Comparison of ENCODE assay signal across 8 cellular contexts in the genomic region with DNA sequence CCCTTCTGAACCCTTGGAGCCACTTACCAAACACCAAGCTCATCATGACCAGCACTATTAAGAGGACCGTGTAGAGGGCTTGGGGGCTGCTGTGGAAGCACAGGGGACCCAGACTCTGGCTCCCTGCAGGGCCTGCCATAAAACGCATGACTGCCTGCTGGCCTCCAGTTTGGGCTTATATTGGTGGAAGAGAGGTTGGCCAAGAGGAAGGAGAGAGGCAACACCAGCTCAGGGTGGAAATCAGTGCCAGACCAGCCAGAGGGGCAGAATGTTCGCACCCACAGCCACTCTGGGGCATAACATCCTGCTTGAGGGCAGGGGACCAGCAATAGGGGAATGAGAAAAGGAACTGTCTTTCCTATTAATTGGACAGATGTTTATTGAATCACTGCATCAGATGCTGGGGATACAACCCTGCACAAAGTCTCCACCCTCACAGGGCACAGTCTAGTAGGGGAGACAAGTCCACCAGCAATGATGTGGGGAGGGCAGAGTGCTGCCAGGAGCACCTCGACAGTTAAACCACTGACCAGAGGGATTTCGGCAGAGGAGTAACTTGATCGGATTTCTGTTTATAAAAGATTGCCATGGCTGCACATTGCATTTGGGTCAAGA. TPM values are rescaled to one million over a fixed set of nuclear protein-coding genes. Genes with fewer than 3 reads are reported as not detected.
DNase-seq lines count a peak whose midpoint lies in the region; ATAC-seq, FAIRE-seq and TF ChIP-seq lines count a peak whose summit lies in the region.

No MANE protein-coding gene starts in this region.

- peak overlapping the region; percentile 96 for H3K27ac Mint-ChIP-seq in T-helper 17 cell

- TF ChIP-seq EP300 in sigmoid colon (IDR thresholded peaks at IDR 0.05), result no peak

- peak overlapping the region; percentile 93 for H3K4me3 Mint-ChIP-seq in T-helper 17 cell

- H3K4me1 Mint-ChIP-seq in T-helper 17 cell, result peaks cover 31% of the 10 kb centered on the region

- H3K4me1 ChIP-seq in esophagus squamous epithelium, result peaks cover 4 to 36% (median 16%) of the 10 kb centered on the region in 3 donors
- peaks cover 0 to 21% (median 13%) of the 10 kb centered on the region in 4 donors for H3K4me1 ChIP-seq in sigmoid colon
- peaks cover 14% of the 10 kb centered on the region for H3K4me1 ChIP-seq in mucosa of descending colon (ENCODE audit: low read depth)

- TF ChIP-seq POLR2A in esophagus squamous epithelium (IDR thresholded peaks at IDR 0.05) (no peak), sigmoid colon (IDR thresholded peaks at IDR 0.05) (no peak), GM12892 (IDR thresholded peaks at IDR 0.05; ENCODE audit: low read depth, low read length) (no peak)

- peak; percentile 14 for ATAC-seq in GM19395 (IDR thresholded peaks at IDR 0.05; ENCODE audit: unreplicated experiment)
- ATAC-seq in T-helper 17 cell, result peak; percentile 19
- no peak for ATAC-seq in HG03135 (IDR thresholded peaks at IDR 0.05; ENCODE audit: unreplicated experiment)
- no peak for ATAC-seq in mucosa of descending colon

- H3K36me3 ChIP-seq in esophagus squamous epithelium (peaks cover 0 to 15% (median 0%) of the 10 kb centered on the region in 3 donors), sigmoid colon (peaks cover 0 to 3% (median 0%) of the 10 kb centered on the region in 4 donors), mucosa of descending colon (ENCODE audit: low read depth) (no peaks in the 10 kb centered on the region)

- FAIRE-seq in GM12892 (lab: Jason Lieb, UNC), result no peak

- WGBS in esophagus squamous epithelium, 2 donors, result 15 to 16% methylated on average over 4 of the region's 6 CpGs
- 35 to 38% methylated on average over 6 of the region's 6 CpGs for WGBS in sigmoid colon, 2 donors

- no peaks in the 10 kb centered on the region for H3K9me3 ChIP-seq in T-helper 17 cell (ENCODE audit: control insufficient read depth, low read length, poor library complexity, severe bottlenecking)
- H3K9me3 ChIP-seq in esophagus squamous epithelium, result no peaks in the 10 kb centered on the region
- H3K9me3 ChIP-seq in sigmoid colon, result no peaks in the 10 kb centered on the region
- H3K9me3 ChIP-seq in mucosa of descending colon, result no peaks in the 10 kb centered on the region

- intact Hi-C loops in esophagus squamous epithelium (cut with DNase I) (loop anchor here (10.0 kb wide), 1 partner anchor 154 kb away; no protein-coding TSS in a partner anchor), sigmoid colon (cut with DNase I) (loop anchor here (1.0 to 5.0 kb wide), 5 partner anchors 47 to 272 kb away; partner anchors contain the start of gene DDAH2), mucosa of descending colon (cut with DNase I, micrococcal nuclease) (loop anchor here in 1 of 2 donors (10.0 kb wide), 1 partner anchor 184 kb away; the partner anchor contains the start of gene NEU1)

- no peaks in the 10 kb centered on the region for H3K36me3 Mint-ChIP-seq in T-helper 17 cell (ENCODE audit: low read depth)

- no peak for DNase-seq in T-helper 17 cell
- DNase-seq in esophagus squamous epithelium (lab: John Stamatoyannopoulos, UW), result no peak
- no peak for DNase-seq in sigmoid colon
- no peak for DNase-seq in mucosa of descending colon
- no peak for DNase-seq in GM12892 (ENCODE audit: insufficient read length)
- no peak for DNase-seq in activated CD4-positive, alpha-beta T cell treated with anti-CD3 and anti-CD28 coated beads for 1 hour

- H3K27me3 ChIP-seq in esophagus squamous epithelium, result no peaks in the 10 kb centered on the region
- H3K27me3 ChIP-seq in sigmoid colon, result no peaks in the 10 kb centered on the region

- H3K4me3 ChIP-seq in esophagus squamous epithelium, result peak overlapping the region in 3 of 4 donors; percentile 59 to 69 (median 64)
- H3K4me3 ChIP-seq in sigmoid colon, result peak overlapping the region in 2 of 4 donors; percentile 57 to 63
- no peak overlapping the region for H3K4me3 ChIP-seq in mucosa of descending colon

- H3K27me3 Mint-ChIP-seq in T-helper 17 cell, result no peaks in the 10 kb centered on the region

- TF ChIP-seq CTCF in esophagus squamous epithelium (IDR thresholded peaks at IDR 0.05) (no peak), sigmoid colon (IDR thresholded peaks at IDR 0.05) (no peak), mucosa of descending colon (IDR thresholded peaks at IDR 0.05) (no peak)

- H3K27ac ChIP-seq in esophagus squamous epithelium (peak overlapping the region in 2 of 4 donors; percentile 84 to 85), sigmoid colon (peak overlapping the region; percentile 25 to 83 (median 61))

RNA-seq across cellular contexts. Expression of gene LY6G5C, which starts 0.5 kb away (rescaled TPM):
- total RNA-seq in T-helper 17 cell (1 to 10 TPM; 3.8 to 4.6 TPM), esophagus squamous epithelium (under 1 TPM in 2 of 4 donors, not detected in 2; 0.57 to 0.83 TPM), sigmoid colon (1 to 10 TPM in 1 of 4 donors, under 1 TPM in 2, not detected in 1; 0.68 to 1.1 (median 0.99) TPM), mucosa of descending colon (1 to 10 TPM; 1.7 to 4.2 (median 2.1) TPM)
- polyA plus RNA-seq in sigmoid colon, result 1 to 10 TPM; 1.8 to 3.2 (median 2.7) TPM
- polyA plus RNA-seq in GM12892 (2012; ENCODE audit: missing spikeins), result 1.3 TPM

RNA-seq across cellular contexts. Expression of gene LY6G5B, which starts 10.6 kb away (rescaled TPM):
- total RNA-seq in T-helper 17 cell (10 to 100 TPM; 27.6 to 32.7 TPM), esophagus squamous epithelium (1 to 10 TPM in 3 of 4 donors, under 1 TPM in 1; 0.70 to 9.5 (median 4.5) TPM), sigmoid colon (1 to 10 TPM; 2.8 to 10.0 (median 6.5) TPM), mucosa of descending colon (10 to 100 TPM; 13.1 to 17.2 (median 15.5) TPM)
- polyA plus RNA-seq in sigmoid colon, result 1 to 10 TPM in 1 of 3 donors, under 1 TPM in 1, not detected in 1; 0.60 to 9.1 TPM
- polyA plus RNA-seq in GM12892 (2012; ENCODE audit: missing spikeins), result 14.6 TPM

RNA-seq across cellular contexts. Expression of gene CSNK2B, which starts 14.5 kb away (rescaled TPM):
- total RNA-seq in T-helper 17 cell (100 to 1,000 TPM; 104 to 107 TPM), esophagus squamous epithelium (100 to 1,000 TPM; 155 to 204 (median 186) TPM), sigmoid colon (100 to 1,000 TPM; 188 to 227 (median 209) TPM), mucosa of descending colon (100 to 1,000 TPM; 125 to 147 (median 134) TPM)
- 100 to 1,000 TPM; 198 to 232 (median 206) TPM for polyA plus RNA-seq in sigmoid colon
- 201 TPM for polyA plus RNA-seq in GM12892 (2012; ENCODE audit: missing spikeins)

RNA-seq across cellular contexts. Expression of gene GPANK1, which starts 15.5 kb away (rescaled TPM):
- total RNA-seq in T-helper 17 cell (10 to 100 TPM in 1 of 2 donors, 1 to 10 TPM in 1; 9.2 to 11.9 TPM), esophagus squamous epithelium (10 to 100 TPM in 2 of 4 donors, 1 to 10 TPM in 2; 6.9 to 16.0 (median 10.9) TPM), sigmoid colon (10 to 100 TPM; 17.2 to 29.6 (median 26.4) TPM), mucosa of descending colon (10 to 100 TPM; 13.4 to 17.7 (median 17.4) TPM)
- polyA plus RNA-seq in sigmoid colon, result 10 to 100 TPM; 15.3 to 22.8 (median 18.3) TPM
- 16.4 TPM for polyA plus RNA-seq in GM12892 (2012; ENCODE audit: missing spikeins)

RNA-seq across cellular contexts. Expression of gene C6orf47, which starts 19.8 kb away (rescaled TPM):
- total RNA-seq in T-helper 17 cell, result 10 to 100 TPM; 13.3 to 16.9 TPM
- 10 to 100 TPM; 28.8 to 34.4 (median 31.7) TPM for total RNA-seq in esophagus squamous epithelium
- 10 to 100 TPM; 25.0 to 31.3 (median 26.7) TPM for total RNA-seq in sigmoid colon
- 10 to 100 TPM; 22.2 to 32.6 (median 24.5) TPM for polyA plus RNA-seq in sigmoid colon
- total RNA-seq in mucosa of descending colon, result 10 to 100 TPM; 28.5 to 33.0 (median 32.3) TPM
- 10.5 TPM for polyA plus RNA-seq in GM12892 (2012; ENCODE audit: missing spikeins)

Comparison
In these comparisons a context has a peak if more than half of its experiments do, and no peak if none do; other contexts are left out.
1. ATAC-seq: peak in GM19395 (single experiment) and T-helper 17 cell (single experiment); none in HG03135 (single experiment) and mucosa of descending colon (single experiment).